ENCODE assay signal across 7 cellular contexts in genomic region chr6:52503344-52503747, GRCh38.
DNase-seq lines count a peak whose midpoint lies in the region; ATAC-seq and TF ChIP-seq lines count a peak whose summit lies in the region.

No MANE protein-coding gene starts in this region.

- no peaks in the 10 kb centered on the region for H3K79me1 ChIP-seq in H9 (ENCODE audit: insufficient read depth, low read depth, low read length, poor library complexity, severe bottlenecking)

- H4K91ac ChIP-seq in H9 (ENCODE audit: insufficient read length, low read depth, low read length): no peak overlapping the region

- H3T11ph ChIP-seq in H9 (ENCODE audit: low read length): no peak overlapping the region

- TF ChIP-seq EP300 in stomach (IDR thresholded peaks at IDR 0.05): no peak

- H3K4me3 ChIP-seq in SJSA1: no peak overlapping the region
- no peak overlapping the region for H3K4me3 ChIP-seq in stomach

- no peak overlapping the region for H3K27ac ChIP-seq in H9 (ENCODE audit: insufficient read length, low read depth, low read length)
- peak overlapping the region; percentile 76 for H3K27ac ChIP-seq in SJSA1
- peak overlapping the region; percentile 78 to 80 (median 79) for H3K27ac ChIP-seq in stomach

- H2BK12ac ChIP-seq in H9 (ENCODE audit: insufficient read length, low read depth, low read length): no peak overlapping the region

- intact Hi-C loops in stomach (cut with DNase I; ENCODE audit: low total_unique reads): loop anchor here (10.0 kb wide), 1 partner anchor 71 kb away; the partner anchor contains the start of gene TRAM2

- no peak overlapping the region for H2BK20ac ChIP-seq in H9 (ENCODE audit: low read depth, low read length, poor library complexity, severe bottlenecking)

- no peak overlapping the region for H3K9ac ChIP-seq in H9 (ENCODE audit: extremely low read depth, insufficient read length, low read length)

- H3K9me3 ChIP-seq in H9 (ENCODE audit: control insufficient read depth, low read depth, low read length) (no peaks in the 10 kb centered on the region), SJSA1 (replicated peaks) (no peaks in the 10 kb centered on the region), stomach (no peaks in the 10 kb centered on the region)

- H4K20me1 ChIP-seq in H9 (ENCODE audit: control insufficient read depth, insufficient read depth, insufficient read length): no peaks in the 10 kb centered on the region

- WGBS in H9 (ENCODE audit: extremely low coverage, insufficient read length, low lambda C conversion rate): no CpG with 5 or more reads among the region's 5 CpGs
- 52 to 70% (median 59%) methylated on average over 5 of the region's 5 CpGs for WGBS in stomach, 5 donors

- no peak overlapping the region for H3K4ac ChIP-seq in H9 (ENCODE audit: low read depth, low read length)

- H2BK5ac ChIP-seq in H9 (ENCODE audit: insufficient read length, low read length): no peak overlapping the region

- no peak for TF ChIP-seq POLR2A in stomach (IDR thresholded peaks at IDR 0.05)

- no peak overlapping the region for H3K4me2 ChIP-seq in H9 (ENCODE audit: insufficient read depth, insufficient read length, low read length)

- no peak overlapping the region for H4K5ac ChIP-seq in H9 (ENCODE audit: insufficient read length, low read depth, low read length)

- no peak overlapping the region for H3K14ac ChIP-seq in H9 (ENCODE audit: insufficient read depth, low read length)

- H3K27ac Mint-ChIP-seq in H9: peak overlapping the region in 1 of 3 experiments; percentile 34; a peak in 1 of 7 replicates
- no peak overlapping the region for H3K27ac Mint-ChIP-seq in glutamatergic neuron (ENCODE audit: unreplicated experiment)

- no peak overlapping the region for H3K18ac ChIP-seq in H9 (ENCODE audit: insufficient read length, low read depth, low read length)

- H3K4me1 ChIP-seq in H9 (ENCODE audit: insufficient read depth, low read length): no peaks in the 10 kb centered on the region
- peaks cover 64% of the 10 kb centered on the region for H3K4me1 ChIP-seq in SJSA1 (replicated peaks)
- H3K4me1 ChIP-seq in stomach: peaks cover 22 to 61% (median 40%) of the 10 kb centered on the region in 4 donors

- H3K9me3 Mint-ChIP-seq in H9 (no peaks in the 10 kb centered on the region), glutamatergic neuron (ENCODE audit: unreplicated experiment) (peaks cover 9% of the 10 kb centered on the region)

- no peak overlapping the region for H3K56ac ChIP-seq in H9 (ENCODE audit: insufficient read length, low read depth, low read length)

- ATAC-seq in HG02938 (IDR thresholded peaks at IDR 0.05; ENCODE audit: unreplicated experiment): no peak

- H3K4me3 Mint-ChIP-seq in H9 (no peak overlapping the region), glutamatergic neuron (ENCODE audit: unreplicated experiment) (no peak overlapping the region)

- TF ChIP-seq CTCF in H9 (conservative IDR thresholded peaks at IDR 0.05) (peak; percentile 57), glutamatergic neuron (IDR thresholded peaks at IDR 0.05; ENCODE audit: partially characterized antibody, unreplicated experiment) (peak; percentile 23), stomach (IDR thresholded peaks at IDR 0.05) (no peak)

- no peaks in the 10 kb centered on the region for H3K27me3 Mint-ChIP-seq in H9 (ENCODE audit: low read depth)
- peaks cover under 1% of the 10 kb centered on the region for H3K27me3 Mint-ChIP-seq in glutamatergic neuron (ENCODE audit: unreplicated experiment)

- no peak overlapping the region for H2BK120ac ChIP-seq in H9 (ENCODE audit: low read depth, low read length, poor library complexity, severe bottlenecking)

- H3K36me3 Mint-ChIP-seq in H9 (ENCODE audit: insufficient read depth in 1 of 3, low read depth in 3 of 3) (peaks cover 12 to 42% (median 18%) of the 10 kb centered on the region in 3 experiments; a peak in 6 of 7 replicates), glutamatergic neuron (ENCODE audit: unreplicated experiment) (no peaks in the 10 kb centered on the region)

- H2AK5ac ChIP-seq in H9 (ENCODE audit: insufficient read length, low read length): no peak overlapping the region

- H3K27me3 ChIP-seq in H9 (ENCODE audit: insufficient read depth, low read length) (no peaks in the 10 kb centered on the region), SJSA1 (replicated peaks) (no peaks in the 10 kb centered on the region), stomach (no peaks in the 10 kb centered on the region)

- H3K36me3 ChIP-seq in SJSA1 (peaks cover 79% of the 10 kb centered on the region), stomach (peaks cover 6 to 61% (median 52%) of the 10 kb centered on the region in 4 donors)

- peaks cover 19 to 28% of the 10 kb centered on the region in 2 experiments for H3K4me1 Mint-ChIP-seq in H9
- H3K4me1 Mint-ChIP-seq in glutamatergic neuron (ENCODE audit: low read depth, unreplicated experiment): peaks cover 7% of the 10 kb centered on the region

- no peak overlapping the region for H4K8ac ChIP-seq in H9 (replicated peaks; ENCODE audit: insufficient read length, low read depth, low read length)

- no peaks in the 10 kb centered on the region for H3K79me2 ChIP-seq in H9 (ENCODE audit: insufficient read depth, low read length)

- no peak overlapping the region for H2AFZ ChIP-seq in H9 (ENCODE audit: low read length)

- DNase-seq in H9 (peak; percentile 76), SJSA1 (ENCODE audit: low read depth in 1 of 2, low spot score in 2 of 2) (peak in 1 of 2 experiments; percentile 84), glutamatergic neuron (peak; percentile 81), stomach (no peak), OCI-M1 (lab: John Stamatoyannopoulos, UW) (no peak)
- no peak for DNase-seq in stimulated activated CD4-positive, alpha-beta T cell treated with anti-CD3 and anti-CD28 coated beads, Interleukin-12 subunit alpha, Interleukin-12 subunit beta, amount 100 ng/mL, for 4 hours

- no peak overlapping the region for H3K23ac ChIP-seq in H9 (ENCODE audit: insufficient read length, low read depth, low read length)

- H2BK15ac ChIP-seq in H9 (ENCODE audit: low read depth, low read length): no peak overlapping the region

- no peaks in the 10 kb centered on the region for H3K23me2 ChIP-seq in H9 (ENCODE audit: insufficient read length, low read depth, low read length, poor library complexity, severe bottlenecking)

Comparison
In these comparisons a context has a peak if more than half of its experiments do, and no peak if none do; other contexts are left out.
1. DNase-seq: peak in H9 (single experiment) and glutamatergic neuron (single experiment); none in stomach (single experiment), OCI-M1 (single experiment) and stimulated activated CD4-positive, alpha-beta T cell treated with anti-CD3 and anti-CD28 coated beads, Interleukin-12 subunit alpha, Interleukin-12 subunit beta, amount 100 ng/mL, for 4 hours (single experiment).
2. CTCF ChIP-seq: peak in H9 (single experiment) and glutamatergic neuron (single experiment); none in stomach (0 of 7).